8 cellular contexts compared by ENCODE assay signal in genomic region chr9:89495824-89496555, GRCh38. TPM values are rescaled to one million over a fixed set of nuclear protein-coding genes. Genes with fewer than 3 reads are reported as not detected.
DNase-seq lines count a peak whose midpoint lies in the region; ATAC-seq and TF ChIP-seq lines count a peak whose summit lies in the region.

No MANE protein-coding gene starts in this region.

- TF ChIP-seq EP300 in upper lobe of left lung (IDR thresholded peaks at IDR 0.05): no peak

- no peaks in the 10 kb centered on the region for H3K79me2 ChIP-seq in trophoblast cell (ENCODE audit: control insufficient read depth, insufficient read depth, low read length, poor library complexity)

- ATAC-seq in GM18861 (IDR thresholded peaks at IDR 0.05; ENCODE audit: unreplicated experiment) (no peak), GM18519 (IDR thresholded peaks at IDR 0.05; ENCODE audit: low FRiP score, unreplicated experiment) (no peak), GM21447 (IDR thresholded peaks at IDR 0.05; ENCODE audit: unreplicated experiment) (no peak), upper lobe of left lung (ENCODE audit: low FRiP score in 2 of 2) (no peak)

- H3K27ac Mint-ChIP-seq in Calu3 (ENCODE audit: unreplicated experiment): no peak overlapping the region
- H3K27ac Mint-ChIP-seq in dendritic cell treated with granulocyte-macrophage colony-stimulating factor and Interleukin-4, amounts not matched to agents 40 ng/mL and 50 ng/mL, for 4 days: peak overlapping the region; percentile 76

- no peak overlapping the region for H3K23ac ChIP-seq in trophoblast cell (ENCODE audit: low read length)

- H3K4ac ChIP-seq in trophoblast cell (ENCODE audit: low read depth, low read length): peak overlapping the region; percentile 6

- no CpG with 5 or more reads among the region's 12 CpGs for WGBS in trophoblast cell (ENCODE audit: extremely low coverage, insufficient coverage, insufficient read length)
- 80 to 85% methylated on average over 10 to 12 of the region's 12 CpGs for WGBS in upper lobe of left lung, 2 donors

- CTCF ChIA-PET in Calu3 (lab: Charles Lee): no interaction called here

- peaks cover 18 to 20% of the 10 kb centered on the region in 2 experiments for H3K4me1 ChIP-seq in trophoblast cell (ENCODE audit: control insufficient read depth in 1 of 2, insufficient read depth in 2 of 2, low read length in 2 of 2)
- H3K4me1 ChIP-seq in upper lobe of left lung: peaks cover 16 to 42% (median 28%) of the 10 kb centered on the region in 4 donors

- peaks cover 17% of the 10 kb centered on the region for H3K36me3 Mint-ChIP-seq in Calu3 (ENCODE audit: insufficient read depth, unreplicated experiment)
- H3K36me3 Mint-ChIP-seq in dendritic cell treated with granulocyte-macrophage colony-stimulating factor and Interleukin-4, amounts not matched to agents 40 ng/mL and 50 ng/mL, for 4 days (ENCODE audit: low read depth): peaks cover 9% of the 10 kb centered on the region

- TF ChIP-seq CTCF in Calu3 (IDR thresholded peaks at IDR 0.05; ENCODE audit: unreplicated experiment): no peak
- no peak for TF ChIP-seq CTCF in upper lobe of left lung (IDR thresholded peaks at IDR 0.05)

- H3K9me3 ChIP-seq in KOPT-K1 (ENCODE audit: insufficient read depth, low read length, poor library complexity, severe bottlenecking) (no peaks in the 10 kb centered on the region), trophoblast cell (ENCODE audit: insufficient read depth, low read depth, low read length) (peaks cover 5% of the 10 kb centered on the region), upper lobe of left lung (no peaks in the 10 kb centered on the region)

- H3K4me3 Mint-ChIP-seq in Calu3 (ENCODE audit: low read depth, unreplicated experiment): peak overlapping the region; percentile 74
- H3K4me3 Mint-ChIP-seq in dendritic cell treated with granulocyte-macrophage colony-stimulating factor and Interleukin-4, amounts not matched to agents 40 ng/mL and 50 ng/mL, for 4 days: peak overlapping the region; percentile 74

- H2BK5ac ChIP-seq in trophoblast cell (ENCODE audit: low read depth, low read length, poor library complexity): no peak overlapping the region

- intact Hi-C loops in Calu3 (cut with micrococcal nuclease; ENCODE audit: unreplicated experiment): no loop called here
- intact Hi-C loops in dendritic cell treated with granulocyte-macrophage colony-stimulating factor and Interleukin-4, amounts not matched to agents 40 ng/mL and 50 ng/mL, for 4 days (cut with micrococcal nuclease): loop anchor here (5.0 to 10.0 kb wide), 2 partner anchors 51 kb away; no protein-coding TSS in a partner anchor

- H2AK5ac ChIP-seq in trophoblast cell (ENCODE audit: low read length): no peak overlapping the region

- no peak overlapping the region for H4K12ac ChIP-seq in trophoblast cell (ENCODE audit: low read depth, low read length)

- peak overlapping the region; percentile 98 for H3K27ac ChIP-seq in KOPT-K1 (ENCODE audit: low read depth, low read length, poor library complexity, severe bottlenecking)
- H3K27ac ChIP-seq in trophoblast cell (ENCODE audit: low read depth, low read length): no peak overlapping the region
- H3K27ac ChIP-seq in upper lobe of left lung: peak overlapping the region in 2 of 4 donors; percentile 87 to 94

- no peak overlapping the region for H4K8ac ChIP-seq in trophoblast cell (ENCODE audit: low read depth, low read length)

- H3K9ac ChIP-seq in trophoblast cell (ENCODE audit: low read length): no peak overlapping the region

- TF ChIP-seq POLR2A in upper lobe of left lung (IDR thresholded peaks at IDR 0.05): no peak

- no peak overlapping the region for H3K18ac ChIP-seq in trophoblast cell (ENCODE audit: low read length)

- H3K36me3 ChIP-seq in KOPT-K1 (ENCODE audit: insufficient read depth, low read length): peaks cover 31% of the 10 kb centered on the region; the same call in 1 of the 2 replicates
- no peaks in the 10 kb centered on the region for H3K36me3 ChIP-seq in trophoblast cell (ENCODE audit: control insufficient read depth in 1 of 2, insufficient read depth in 2 of 2, low read length in 2 of 2)
- no peaks in the 10 kb centered on the region for H3K36me3 ChIP-seq in upper lobe of left lung

- no peaks in the 10 kb centered on the region for H3K9me3 Mint-ChIP-seq in Calu3 (ENCODE audit: low read depth, unreplicated experiment)
- H3K9me3 Mint-ChIP-seq in dendritic cell treated with granulocyte-macrophage colony-stimulating factor and Interleukin-4, amounts not matched to agents 40 ng/mL and 50 ng/mL, for 4 days: no peaks in the 10 kb centered on the region

- no peak overlapping the region for H4K91ac ChIP-seq in trophoblast cell (ENCODE audit: low read depth, low read length)

- no TSS peak for BruUV-seq in Calu3 (replicated peaks; lab: Mats Ljungman, UMichigan)

- H3K4me1 Mint-ChIP-seq in Calu3 (ENCODE audit: low read depth, unreplicated experiment): no peaks in the 10 kb centered on the region
- H3K4me1 Mint-ChIP-seq in dendritic cell treated with granulocyte-macrophage colony-stimulating factor and Interleukin-4, amounts not matched to agents 40 ng/mL and 50 ng/mL, for 4 days (ENCODE audit: low read depth): peaks cover 82% of the 10 kb centered on the region

- peaks cover 14% of the 10 kb centered on the region for H3K27me3 Mint-ChIP-seq in Calu3 (ENCODE audit: unreplicated experiment)
- no peaks in the 10 kb centered on the region for H3K27me3 Mint-ChIP-seq in dendritic cell treated with granulocyte-macrophage colony-stimulating factor and Interleukin-4, amounts not matched to agents 40 ng/mL and 50 ng/mL, for 4 days

- H2AFZ ChIP-seq in trophoblast cell (ENCODE audit: insufficient read depth, low read length, poor library complexity): no peak overlapping the region

- no peaks in the 10 kb centered on the region for H3K27me3 ChIP-seq in trophoblast cell (ENCODE audit: insufficient read depth, low read length)
- no peaks in the 10 kb centered on the region for H3K27me3 ChIP-seq in upper lobe of left lung

- H3K79me1 ChIP-seq in trophoblast cell (ENCODE audit: low read length): peaks cover 6% of the 10 kb centered on the region

- H3K14ac ChIP-seq in trophoblast cell (ENCODE audit: low read length): no peak overlapping the region

- H3K4me3 ChIP-seq in trophoblast cell (ENCODE audit: low read depth, low read length) (no peak overlapping the region), upper lobe of left lung (peak overlapping the region in 2 of 4 donors; percentile 85 to 87)

- H2BK120ac ChIP-seq in trophoblast cell (ENCODE audit: insufficient read depth, low read length, poor library complexity): no peak overlapping the region

- no peak overlapping the region for H3K4me2 ChIP-seq in trophoblast cell (ENCODE audit: low read length)

- DNase-seq in Calu3 (no peak), trophoblast cell (no peak), upper lobe of left lung (no peak)

- no peak overlapping the region for H2BK12ac ChIP-seq in trophoblast cell (ENCODE audit: low read length)

RNA-seq across cellular contexts. Expression of gene SEMA4D, which starts 1.9 kb away (rescaled TPM):
- total RNA-seq in Calu3 (2022) (23.3 and 24.3 TPM in 2 replicates), upper lobe of left lung (10 to 100 TPM; 24.6 to 61.3 (median 41.8) TPM)
- polyA plus RNA-seq in trophoblast cell (2013): 6.3 and 6.5 TPM in 2 replicates
